Comparison of ENCODE assay signal across 3 cellular contexts in genomic region chr14:102877511-102877910, GRCh38. TPM values are rescaled to one million over a fixed set of nuclear protein-coding genes. Genes with fewer than 3 reads are reported as not detected.
"Had no signal": no experiment of that assay in that cellular context is flagged by ENCODE, and none has a peak within 500 bp of the region (broad histone marks: within the 10 kb centered on the region; RNA-seq: fewer than 3 reads in every experiment).

No MANE protein-coding gene starts in this region.

RNA-seq across cellular contexts. Expression of gene AMN, which starts 45.0 kb away (rescaled TPM):
- total RNA-seq: LHCN-M2, M059J, MCF 10A had no signal
